Comparison of ENCODE assay signal across 1 cellular context in the genomic region with DNA sequence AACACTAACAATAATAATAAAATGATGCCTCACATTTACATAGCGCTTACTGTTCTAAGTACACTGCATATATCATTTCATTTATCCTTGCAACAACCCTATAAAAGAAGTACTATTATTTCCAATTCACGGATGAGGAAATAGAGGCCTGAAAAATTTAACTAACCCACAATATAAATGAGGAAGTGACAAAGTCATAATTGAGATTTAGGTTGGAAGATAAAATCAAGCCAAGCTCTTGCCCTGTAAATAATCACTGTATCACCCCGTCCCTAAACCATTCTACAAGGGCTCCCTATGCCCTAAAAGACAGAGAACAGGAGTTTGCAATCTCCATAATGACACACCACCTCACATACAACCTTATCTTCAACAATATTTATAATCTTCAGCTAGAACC.
TF ChIP-seq lines count a peak whose summit lies in the region.

No MANE protein-coding gene starts in this region.

TF ChIP-seq in GM23338, 12 proteins besides CTCF, POLR2A, EP300 and RAD21 (continued from another document):
- TF ChIP-seq JUNB (IDR thresholded peaks at IDR 0.05; ENCODE audit: unreplicated experiment), result no peak
TF ChIP-seq in GM23338: peak in this region for 0.
